Comparison of ENCODE assay signal across 1 cellular context in the genomic region with DNA sequence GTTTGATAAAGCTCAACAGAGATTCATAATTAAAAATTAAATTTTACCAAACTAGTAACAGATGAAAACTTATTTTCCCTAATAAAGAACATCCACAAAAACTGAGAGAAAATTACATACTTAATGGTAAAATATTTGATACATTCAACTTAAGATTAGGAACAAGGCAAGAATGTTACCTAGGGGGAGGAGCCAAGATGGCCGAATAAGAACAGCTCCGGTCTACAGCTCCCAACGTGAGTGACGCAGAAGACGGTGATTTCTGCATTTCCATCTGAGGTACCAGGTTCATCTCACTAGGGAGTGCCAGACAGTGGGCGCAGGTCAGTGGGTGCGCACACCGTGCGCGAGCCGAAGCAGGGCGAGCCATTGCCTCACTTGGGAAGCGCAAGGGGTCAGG.
TF ChIP-seq lines count a peak whose summit lies in the region.

No MANE protein-coding gene starts in this region.

TF ChIP-seq in H1, 55 proteins besides CTCF, POLR2A, EP300 and RAD21:
- TF ChIP-seq YY1 (IDR thresholded peaks at IDR 0.05; ENCODE audit: low read depth, low read length), result 0 out of 2 replicates have a peak, but pooled peaks have one; percentile 49
